Comparison of ENCODE assay signal across 6 cellular contexts in the genomic region with DNA sequence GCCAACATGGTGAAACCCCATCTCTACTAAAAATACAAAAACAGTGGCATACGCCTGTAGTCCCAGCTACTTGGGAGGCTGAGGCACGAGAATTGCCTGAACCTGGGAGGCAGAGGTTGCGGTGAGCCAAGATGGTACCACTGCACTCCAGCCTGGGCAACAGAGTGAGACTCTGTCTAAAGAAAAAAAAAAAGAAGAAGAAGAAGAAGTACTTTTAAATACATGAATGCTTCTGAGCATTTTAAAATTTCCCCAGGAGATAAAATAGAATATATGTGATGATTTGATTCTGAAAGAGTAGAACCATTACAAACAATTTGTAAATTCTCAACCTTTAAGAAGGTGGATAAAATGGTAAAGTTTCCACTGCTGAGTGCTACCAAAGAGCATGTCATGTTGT.
A peak's percentile ranks its signal among the peaks of the same experiment; 100 is the strongest.
DNase-seq lines count a peak whose midpoint lies in the region; ATAC-seq and TF ChIP-seq lines count a peak whose summit lies in the region.
"Not testable (repeated sequence)": the region's sequence is repeated elsewhere in the genome, so short reads cannot be mapped to it uniquely, and the experiment has no call there.

No MANE protein-coding gene starts in this region.

- not testable (repeated sequence) for H3K36me3 Mint-ChIP-seq in Caco-2 (ENCODE audit: insufficient read depth, unreplicated experiment); IgD-negative memory B cell; T-helper 17 cell (ENCODE audit: low read depth); mesothelial cell of epicardium; neural progenitor cell
- H3K36me3 Mint-ChIP-seq in stimulated activated naive B cell treated with anti-CD40 and anti-IgM and Interleukin-4, amounts not matched to agents 10 μg/mL and 1 μg/mL and 100 μg/mL, for 72 hours: peaks cover 26 to 34% of the 10 kb centered on the region in 2 donors

- POLR2A ChIA-PET in Caco-2 (lab: Charles Lee): interaction anchor here (0.6 to 1.1 kb wide), 2 partner anchors 8 to 10 kb away, joined by 3 read pairs; no protein-coding TSS in a partner anchor

- not testable (repeated sequence) for H3K4me3 ChIP-seq in Caco-2 (ENCODE audit: low read depth, low read length); neural progenitor cell

- not testable (repeated sequence) for H3K79me2 ChIP-seq in neural progenitor cell (ENCODE audit: low read depth)

- not testable (repeated sequence) for TF ChIP-seq CTCF in Caco-2 (IDR thresholded peaks at IDR 0.05; ENCODE audit: insufficient read depth in 1 of 2, low read depth in 1 of 2, low read length in 1 of 2, severe bottlenecking in 1 of 2, unreplicated experiment in 1 of 2); mesothelial cell of epicardium (IDR thresholded peaks at IDR 0.05; ENCODE audit: unreplicated experiment); neural progenitor cell (IDR thresholded peaks at IDR 0.05)

- H3K9me3 Mint-ChIP-seq in Caco-2 (ENCODE audit: unreplicated experiment); IgD-negative memory B cell; mesothelial cell of epicardium; neural progenitor cell; stimulated activated naive B cell treated with anti-CD40 and anti-IgM and Interleukin-4, amounts not matched to agents 10 μg/mL and 1 μg/mL and 100 μg/mL, for 72 hours: not testable (repeated sequence)

- not testable (repeated sequence) for H3K36me3 ChIP-seq in Caco-2 (ENCODE audit: control insufficient read depth, insufficient read depth, low read length); neural progenitor cell

- not testable (repeated sequence) for H3K4me2 ChIP-seq in neural progenitor cell

- CTCF ChIA-PET in Caco-2 (lab: Charles Lee): interaction anchor here (0.9 to 2.6 kb wide), 2 partner anchors 11 to 279 kb away, joined by 5 to 16 read pairs; no protein-coding TSS in a partner anchor

- H2AFZ ChIP-seq in neural progenitor cell (replicated peaks): not testable (repeated sequence)

- H3K9ac ChIP-seq in neural progenitor cell: not testable (repeated sequence)

- not testable (repeated sequence) for H3K9me3 ChIP-seq in Caco-2; T-helper 17 cell (ENCODE audit: control insufficient read depth, low read length, poor library complexity, severe bottlenecking); neural progenitor cell (ENCODE audit: low read depth)

- intact Hi-C loops in Caco-2 (cut with micrococcal nuclease; ENCODE audit: unreplicated experiment): loop anchor here (1.0 kb wide), 1 partner anchor 17 kb away; no protein-coding TSS in a partner anchor

- not testable (repeated sequence) for H3K27me3 Mint-ChIP-seq in Caco-2 (ENCODE audit: insufficient read depth, unreplicated experiment); IgD-negative memory B cell; mesothelial cell of epicardium (ENCODE audit: low read depth); neural progenitor cell (ENCODE audit: insufficient read depth, low read depth); stimulated activated naive B cell treated with anti-CD40 and anti-IgM and Interleukin-4, amounts not matched to agents 10 μg/mL and 1 μg/mL and 100 μg/mL, for 72 hours
- H3K27me3 Mint-ChIP-seq in T-helper 17 cell: peaks cover 10% of the 10 kb centered on the region

- ATAC-seq in T-helper 17 cell: not testable (repeated sequence)
- ATAC-seq in stimulated activated naive B cell treated with anti-CD40 and anti-IgM and Interleukin-4, amounts not matched to agents 10 μg/mL and 1 μg/mL and 100 μg/mL, for 72 hours (replicated peaks): peak; percentile 16 to 56

- peaks cover 36% of the 10 kb centered on the region for H3K4me1 Mint-ChIP-seq in Caco-2 (ENCODE audit: low read depth, unreplicated experiment)
- peaks cover 48 to 57% (median 50%) of the 10 kb centered on the region in 3 donors for H3K4me1 Mint-ChIP-seq in IgD-negative memory B cell
- not testable (repeated sequence) for H3K4me1 Mint-ChIP-seq in T-helper 17 cell
- peaks cover 41% of the 10 kb centered on the region for H3K4me1 Mint-ChIP-seq in mesothelial cell of epicardium
- H3K4me1 Mint-ChIP-seq in neural progenitor cell: peaks cover 37% of the 10 kb centered on the region
- peaks cover 55 to 84% of the 10 kb centered on the region in 2 donors for H3K4me1 Mint-ChIP-seq in stimulated activated naive B cell treated with anti-CD40 and anti-IgM and Interleukin-4, amounts not matched to agents 10 μg/mL and 1 μg/mL and 100 μg/mL, for 72 hours

- not testable (repeated sequence) for H3K27ac ChIP-seq in neural progenitor cell

- not testable (repeated sequence) for DNase-seq in Caco-2; T-helper 17 cell; mesothelial cell of epicardium (ENCODE audit: low spot score in 2 of 2, unreplicated experiment in 2 of 2); neural progenitor cell (ENCODE audit: low spot score); stimulated activated naive B cell treated with anti-CD40 and anti-IgM and Interleukin-4, amounts not matched to agents 10 μg/mL and 1 μg/mL and 100 μg/mL, for 72 hours

- not testable (repeated sequence) for H3F3A ChIP-seq in neural progenitor cell (ENCODE audit: low read depth)

- H3K27me3 ChIP-seq in Caco-2 (replicated peaks; ENCODE audit: control insufficient read depth, insufficient read depth, low read length); neural progenitor cell: not testable (repeated sequence)

- not testable (repeated sequence) for H4K20me1 ChIP-seq in neural progenitor cell (ENCODE audit: low read depth)

- not testable (repeated sequence) for H3K4me3 Mint-ChIP-seq in Caco-2 (ENCODE audit: unreplicated experiment); T-helper 17 cell; mesothelial cell of epicardium; neural progenitor cell
- peak overlapping the region in 3 of 4 donors; percentile 54 to 87 (median 67) for H3K4me3 Mint-ChIP-seq in IgD-negative memory B cell
- peak overlapping the region; percentile 49 to 69 for H3K4me3 Mint-ChIP-seq in stimulated activated naive B cell treated with anti-CD40 and anti-IgM and Interleukin-4, amounts not matched to agents 10 μg/mL and 1 μg/mL and 100 μg/mL, for 72 hours

- H3K4me1 ChIP-seq in Caco-2 (peaks cover 44% of the 10 kb centered on the region), neural progenitor cell (peaks cover 11% of the 10 kb centered on the region)

- not testable (repeated sequence) for BruUV-seq in Caco-2 (replicated peaks; lab: Mats Ljungman, UMichigan)

- peak overlapping the region; percentile 62 for H3K27ac Mint-ChIP-seq in Caco-2 (ENCODE audit: unreplicated experiment)
- peak overlapping the region in 2 of 3 donors; percentile 40 to 85 for H3K27ac Mint-ChIP-seq in IgD-negative memory B cell
- H3K27ac Mint-ChIP-seq in T-helper 17 cell: peak overlapping the region; percentile 34
- H3K27ac Mint-ChIP-seq in mesothelial cell of epicardium: peak overlapping the region; percentile 89
- H3K27ac Mint-ChIP-seq in neural progenitor cell: peak overlapping the region; percentile 50
- peak overlapping the region; percentile 95 for H3K27ac Mint-ChIP-seq in stimulated activated naive B cell treated with anti-CD40 and anti-IgM and Interleukin-4, amounts not matched to agents 10 μg/mL and 1 μg/mL and 100 μg/mL, for 72 hours

Comparison
In these comparisons a context has a peak if more than half of its experiments do, and no peak if none do; other contexts are left out.
1. H3K27ac Mint-ChIP-seq: peak in every context shown above with its lines; median percentile 95 in stimulated activated naive B cell treated with anti-CD40 and anti-IgM and Interleukin-4, amounts not matched to agents 10 μg/mL and 1 μg/mL and 100 μg/mL, for 72 hours; 89 in mesothelial cell of epicardium; 62 in IgD-negative memory B cell; 62 in Caco-2; 50 in neural progenitor cell; 34 in T-helper 17 cell.